12 cellular contexts compared by ENCODE assay signal in the genomic region with DNA sequence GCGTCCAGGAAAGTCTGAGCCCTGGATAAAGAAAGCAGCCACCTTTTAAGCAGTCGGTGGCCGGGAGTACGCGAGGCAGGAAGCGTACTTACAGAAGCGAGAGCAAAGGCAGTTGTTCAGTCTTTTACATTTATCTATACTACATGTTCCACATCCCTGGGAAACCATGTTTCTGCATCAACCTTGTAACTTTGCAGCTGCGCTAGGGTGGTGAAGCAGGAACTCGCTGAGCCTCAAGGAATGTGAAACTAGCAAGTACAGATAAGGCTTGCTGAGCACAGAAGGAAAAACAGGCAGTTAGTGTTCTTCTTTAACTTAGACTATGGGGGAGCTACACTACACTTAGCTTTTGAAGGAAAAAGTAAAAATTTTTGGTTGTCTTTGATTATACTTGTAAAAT. TPM values are rescaled to one million over a fixed set of nuclear protein-coding genes. Genes with fewer than 3 reads are reported as not detected.
A peak's percentile ranks its signal among the peaks of the same experiment; 100 is the strongest.
DNase-seq lines count a peak whose midpoint lies in the region; ATAC-seq and TF ChIP-seq lines count a peak whose summit lies in the region.
"Not testable (repeated sequence)": the region's sequence is repeated elsewhere in the genome, so short reads cannot be mapped to it uniquely, and the experiment has no call there.
"Had no signal": no experiment of that assay in that cellular context is flagged by ENCODE, and none has a peak within 500 bp of the region (broad histone marks: within the 10 kb centered on the region; RNA-seq: fewer than 3 reads in every experiment).

No MANE protein-coding gene starts in this region.

- H3K4me3 ChIP-seq in CD4-positive, CD25-positive, alpha-beta regulatory T cell (ENCODE audit: low read depth, low read length); hepatocyte: not testable (repeated sequence)
- H3K4me3 ChIP-seq in coronary artery (peak overlapping the region; percentile 29), thoracic aorta (peak overlapping the region; percentile 44)

- H3K36me3 ChIP-seq in CD4-positive, CD25-positive, alpha-beta regulatory T cell (ENCODE audit: control insufficient read depth, insufficient read depth, low read length); hepatocyte (replicated peaks; ENCODE audit: insufficient read depth, low read depth); thoracic aorta: not testable (repeated sequence)

- H3K27me3 ChIP-seq in CD4-positive, CD25-positive, alpha-beta regulatory T cell (ENCODE audit: control insufficient read depth, insufficient read depth, low read length); hepatocyte; thoracic aorta (replicated peaks; ENCODE audit: insufficient read depth): not testable (repeated sequence)

- H3K4me2 ChIP-seq in hepatocyte, result peak overlapping the region; percentile 59

- not testable (repeated sequence) for TF ChIP-seq CTCF in coronary artery (IDR thresholded peaks at IDR 0.05); hepatocyte (IDR thresholded peaks at IDR 0.05; ENCODE audit: poor library complexity); thoracic aorta (IDR thresholded peaks at IDR 0.05)

- not testable (repeated sequence) for H3K27ac ChIP-seq in CD4-positive, CD25-positive, alpha-beta regulatory T cell (ENCODE audit: insufficient read depth, low read length, poor library complexity, severe bottlenecking); coronary artery; thoracic aorta
- H3K27ac ChIP-seq in hepatocyte, result peak overlapping the region; percentile 64

- not testable (repeated sequence) for H4K20me1 ChIP-seq in hepatocyte (ENCODE audit: insufficient read depth, poor library complexity, severe bottlenecking)

- not testable (repeated sequence) for H3K36me3 Mint-ChIP-seq in CD4-positive, CD25-positive, alpha-beta regulatory T cell; activated CD4-positive, alpha-beta T cell treated with anti-CD3 and anti-CD28 coated beads for 36 hours (ENCODE audit: low read depth); activated naive CD8-positive, alpha-beta T cell treated with anti-CD3 and anti-CD28 coated beads for 36 hours; naive thymus-derived CD8-positive, alpha-beta T cell

- intact Hi-C loops in activated CD4-positive, alpha-beta T cell treated with anti-CD3 and anti-CD28 coated beads for 36 hours (cut with DNase I, micrococcal nuclease), result loop anchor here in 1 of 2 experiments (5.0 to 10.0 kb wide), 2 partner anchors 71 to 226 kb away; no protein-coding TSS in a partner anchor

- not testable (repeated sequence) for H3K9me2 ChIP-seq in hepatocyte (replicated peaks; ENCODE audit: insufficient read depth)

- peak overlapping the region in 2 of 4 donors; percentile 12 to 74 for H3K4me3 Mint-ChIP-seq in CD4-positive, CD25-positive, alpha-beta regulatory T cell
- H3K4me3 Mint-ChIP-seq in activated CD4-positive, alpha-beta T cell treated with anti-CD3 and anti-CD28 coated beads for 36 hours, result not testable (repeated sequence)
- H3K4me3 Mint-ChIP-seq in activated naive CD8-positive, alpha-beta T cell treated with anti-CD3 and anti-CD28 coated beads for 36 hours, result peak overlapping the region; percentile 14
- H3K4me3 Mint-ChIP-seq in naive thymus-derived CD8-positive, alpha-beta T cell, result peak overlapping the region; percentile 43 to 72 (median 61)

- not testable (repeated sequence) for H3K4me1 ChIP-seq in CD4-positive, CD25-positive, alpha-beta regulatory T cell (ENCODE audit: control insufficient read depth, insufficient read depth, low read length, poor library complexity, severe bottlenecking); thoracic aorta (ENCODE audit: control insufficient read depth in 1 of 2, low read depth in 2 of 2)
- peaks cover 32% of the 10 kb centered on the region for H3K4me1 ChIP-seq in hepatocyte (ENCODE audit: insufficient read depth)

- H3K4me1 Mint-ChIP-seq in CD4-positive, CD25-positive, alpha-beta regulatory T cell, result peaks cover 0 to 26% (median 5%) of the 10 kb centered on the region in 4 donors
- peaks cover 12% of the 10 kb centered on the region for H3K4me1 Mint-ChIP-seq in activated CD4-positive, alpha-beta T cell treated with anti-CD3 and anti-CD28 coated beads for 36 hours
- peaks cover 15% of the 10 kb centered on the region for H3K4me1 Mint-ChIP-seq in activated naive CD8-positive, alpha-beta T cell treated with anti-CD3 and anti-CD28 coated beads for 36 hours
- H3K4me1 Mint-ChIP-seq in naive thymus-derived CD8-positive, alpha-beta T cell, result peaks cover 9 to 47% (median 33%) of the 10 kb centered on the region in 4 donors

- not testable (repeated sequence) for H3K79me2 ChIP-seq in hepatocyte

- peak overlapping the region in 2 of 3 donors; percentile 16 to 83 for H3K27ac Mint-ChIP-seq in CD4-positive, CD25-positive, alpha-beta regulatory T cell
- peak overlapping the region; percentile 47 for H3K27ac Mint-ChIP-seq in activated CD4-positive, alpha-beta T cell treated with anti-CD3 and anti-CD28 coated beads for 36 hours
- H3K27ac Mint-ChIP-seq in activated naive CD8-positive, alpha-beta T cell treated with anti-CD3 and anti-CD28 coated beads for 36 hours, result not testable (repeated sequence)
- peak overlapping the region in 8 of 10 donors; percentile 19 to 72 (median 52) for H3K27ac Mint-ChIP-seq in naive thymus-derived CD8-positive, alpha-beta T cell

- POLR2A ChIA-PET in activated CD4-positive, alpha-beta T cell treated with anti-CD3 and anti-CD28 coated beads for 36 hours (lab: Charles Lee), result not testable (repeated sequence)
- POLR2A ChIA-PET in naive thymus-derived CD8-positive, alpha-beta T cell (lab: Charles Lee), result interaction anchor here (1.6 to 12.0 kb wide), 2 partner anchors 20 to 56 kb away, joined by 6 to 123 read pairs; no protein-coding TSS in a partner anchor

- CTCF ChIA-PET in activated CD4-positive, alpha-beta T cell treated with anti-CD3 and anti-CD28 coated beads for 36 hours (lab: Charles Lee), result interaction anchor here (0.6 to 1.5 kb wide), 6 partner anchors 23 to 65 kb away, joined by 3 to 8 read pairs (median 4); no protein-coding TSS in a partner anchor

- not testable (repeated sequence) for H3K9me3 Mint-ChIP-seq in CD4-positive, CD25-positive, alpha-beta regulatory T cell; activated CD4-positive, alpha-beta T cell treated with anti-CD3 and anti-CD28 coated beads for 36 hours (ENCODE audit: low read depth); activated naive CD8-positive, alpha-beta T cell treated with anti-CD3 and anti-CD28 coated beads for 36 hours; naive thymus-derived CD8-positive, alpha-beta T cell

- not testable (repeated sequence) for H2AFZ ChIP-seq in hepatocyte

- H3K9me3 ChIP-seq in CD4-positive, CD25-positive, alpha-beta regulatory T cell (ENCODE audit: control insufficient read depth in 2 of 2, low read length in 2 of 2); hepatocyte (ENCODE audit: low read depth); thoracic aorta: not testable (repeated sequence)

- ATAC-seq in CD4-positive, CD25-positive, alpha-beta regulatory T cell (ENCODE audit: low read depth in 2 of 2); activated CD4-positive, alpha-beta T cell treated with anti-CD3 and anti-CD28 coated beads for 36 hours; naive thymus-derived CD8-positive, alpha-beta T cell; thoracic aorta (ENCODE audit: insufficient number of reproducible peaks, low FRiP score, low read depth): not testable (repeated sequence)

- WGBS in hepatocyte (ENCODE audit: low lambda C conversion rate, missing lambda C conversion rate), result 44% methylated on average over 9 of the region's 9 CpGs

- DNase-seq in CD4-positive, CD25-positive, alpha-beta regulatory T cell; activated CD4-positive, alpha-beta T cell treated with anti-CD3 and anti-CD28 coated beads for 36 hours; activated naive CD8-positive, alpha-beta T cell treated with anti-CD3 and anti-CD28 coated beads for 36 hours; naive thymus-derived CD8-positive, alpha-beta T cell; thoracic aorta (ENCODE audit: low spot score): not testable (repeated sequence)
- DNase-seq in NCI-H226 (peak; percentile 70), coronary artery (ENCODE audit: low spot score) (peak; percentile 40), hepatocyte (ENCODE audit: low spot score) (peak; percentile 42)

- not testable (repeated sequence) for H3K27me3 Mint-ChIP-seq in CD4-positive, CD25-positive, alpha-beta regulatory T cell; activated CD4-positive, alpha-beta T cell treated with anti-CD3 and anti-CD28 coated beads for 36 hours; activated naive CD8-positive, alpha-beta T cell treated with anti-CD3 and anti-CD28 coated beads for 36 hours; naive thymus-derived CD8-positive, alpha-beta T cell

RNA-seq across cellular contexts. Expression of gene STARD5, which starts 7.2 kb away (rescaled TPM):
- 6.6 TPM for total RNA-seq in CD4-positive, CD25-positive, alpha-beta regulatory T cell
- polyA plus RNA-seq in CD4-positive, CD25-positive, alpha-beta regulatory T cell, result 1 to 10 TPM; 4.0 to 5.0 (median 4.1) TPM
- 1 to 10 TPM; 8.9 to 9.2 TPM for total RNA-seq in activated CD4-positive, alpha-beta T cell treated with anti-CD3 and anti-CD28 coated beads for 36 hours
- 1 to 10 TPM; 6.2 to 7.7 TPM for total RNA-seq in activated naive CD8-positive, alpha-beta T cell treated with anti-CD3 and anti-CD28 coated beads for 36 hours
- total RNA-seq in hepatocyte, result 7.2 and 8.2 TPM in 2 replicates
- polyA plus RNA-seq in hepatocyte, result 10.6 and 13.7 TPM in 2 replicates
- total RNA-seq in naive thymus-derived CD8-positive, alpha-beta T cell, result 10 to 100 TPM; 10.8 to 12.8 TPM
- 1 to 10 TPM; 3.8 to 6.9 (median 4.5) TPM for polyA plus RNA-seq in naive thymus-derived CD8-positive, alpha-beta T cell
- 10 to 100 TPM in 1 of 2 donors, 1 to 10 TPM in 1; 7.3 to 14.9 TPM for total RNA-seq in thoracic aorta

RNA-seq across cellular contexts. Expression of gene TMC3, which starts 42.9 kb away (rescaled TPM):
- not detected for total RNA-seq in CD4-positive, CD25-positive, alpha-beta regulatory T cell
- polyA plus RNA-seq in CD4-positive, CD25-positive, alpha-beta regulatory T cell, result under 1 TPM in 2 of 4 donors, not detected in 2; 0.05 to 0.06 TPM
- not detected for total RNA-seq in activated CD4-positive, alpha-beta T cell treated with anti-CD3 and anti-CD28 coated beads for 36 hours
- not detected for total RNA-seq in activated naive CD8-positive, alpha-beta T cell treated with anti-CD3 and anti-CD28 coated beads for 36 hours
- total RNA-seq in hepatocyte, result 0.12 and 0.43 TPM in 2 replicates
- 0.19 TPM in 1 of 2 replicates, not detected in the other for polyA plus RNA-seq in hepatocyte
- total RNA-seq in naive thymus-derived CD8-positive, alpha-beta T cell, result not detected
- under 1 TPM in 1 of 3 donors, not detected in 2; 0.05 TPM for polyA plus RNA-seq in naive thymus-derived CD8-positive, alpha-beta T cell
- total RNA-seq in thoracic aorta, result under 1 TPM in 1 of 2 donors, not detected in 1; 0.54 TPM
- total RNA-seq: Caco-2, HT-29, LHCN-M2, Peyer's patch had no signal
